ENCODE assay signal across 1 cellular context in the genomic region with DNA sequence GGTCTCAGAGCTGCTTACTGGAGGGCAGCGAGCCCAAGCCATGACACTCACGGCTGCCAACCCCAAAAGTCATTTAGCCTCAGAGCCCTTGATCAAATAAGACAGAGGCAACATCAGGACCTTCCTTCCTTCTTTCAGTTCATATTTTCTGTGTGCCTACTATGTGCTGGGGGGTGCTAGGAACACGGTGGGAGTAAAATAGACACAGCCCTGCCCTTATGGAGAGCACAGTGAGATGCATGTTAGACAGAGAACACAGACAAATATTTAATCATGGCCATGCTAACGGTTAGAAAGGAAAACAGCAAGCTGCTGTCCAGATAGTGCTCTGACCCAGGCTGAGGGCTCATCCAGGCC.
A peak's percentile ranks its signal among the peaks of the same experiment; 100 is the strongest.
TF ChIP-seq lines count a peak whose summit lies in the region.

No MANE protein-coding gene starts in this region.

TF ChIP-seq in K562, 482 proteins besides CTCF, POLR2A, EP300 and RAD21:
- TF ChIP-seq ZKSCAN1 (IDR thresholded peaks at IDR 0.05; ENCODE audit: low read depth, low read length) (peak; percentile 80), BCOR (IDR thresholded peaks at IDR 0.05) (no peak)
